In genomic region chr2:235088608-235089020, GRCh38 we compare ENCODE assay signal across 18 cellular contexts.
A peak's percentile ranks its signal among the peaks of the same experiment; 100 is the strongest.
DNase-seq lines count a peak whose midpoint lies in the region; ATAC-seq and TF ChIP-seq lines count a peak whose summit lies in the region.
"Had no signal": no experiment of that assay in that cellular context is flagged by ENCODE, and none has a peak within 500 bp of the region (broad histone marks: within the 10 kb centered on the region; RNA-seq: fewer than 3 reads in every experiment).

No MANE protein-coding gene starts in this region.

- no peak overlapping the region for H3K4me2 ChIP-seq in trophoblast cell (ENCODE audit: low read length)

- DNase-seq in NCI-H146 (lab: John Stamatoyannopoulos, UW) (peak; percentile 38), NCI-H146 treated with DMSO at 0.1 percent for 48 hours (lab: John Stamatoyannopoulos, UW; ENCODE audit: unreplicated experiment) (no peak), RPMI7951 (ENCODE audit: low read depth) (peak; percentile 42), right atrium auricular region (ENCODE audit: low spot score) (no peak), trophoblast cell (peak; percentile 15 to 72), sciatic nerve (ENCODE audit: low spot score) (no peak), T-helper 2 cell (no peak)
- DNase-seq: 8988T; activated CD8-positive, alpha-beta memory T cell treated with anti-CD3 and anti-CD28 coated beads, Interleukin-2, amount 50 U/mL, for 4 hours; activated naive CD4-positive, alpha-beta T cell treated with Interleukin-2 at 50 U/mL for 16 hours; effector memory CD4-positive, alpha-beta T cell; gastrocnemius medialis; immature natural killer cell; NCI-H1105; NCI-H524 treated with DMSO at 0.1 percent for 48 hours; Peyer's patch had no signal

- H3K18ac ChIP-seq in trophoblast cell (ENCODE audit: low read length): no peak overlapping the region

- no peak overlapping the region for H3K23ac ChIP-seq in trophoblast cell (ENCODE audit: low read length)

- no peak overlapping the region for H2BK5ac ChIP-seq in trophoblast cell (ENCODE audit: low read depth, low read length, poor library complexity)

- H3K27ac ChIP-seq in right atrium auricular region: peak overlapping the region; percentile 41 to 53
- H3K27ac ChIP-seq in trophoblast cell (ENCODE audit: low read depth, low read length): no peak overlapping the region
- H3K27ac ChIP-seq: gastrocnemius medialis, Peyer's patch had no signal

- H3K36me3 ChIP-seq in right atrium auricular region (no peaks in the 10 kb centered on the region), trophoblast cell (ENCODE audit: control insufficient read depth in 1 of 2, insufficient read depth in 2 of 2, low read length in 2 of 2) (no peaks in the 10 kb centered on the region)
- H3K36me3 ChIP-seq: gastrocnemius medialis, Peyer's patch had no signal

- H4K91ac ChIP-seq in trophoblast cell (ENCODE audit: low read depth, low read length): no peak overlapping the region

- no peak overlapping the region for H3K4ac ChIP-seq in trophoblast cell (ENCODE audit: low read depth, low read length)

- H4K12ac ChIP-seq in trophoblast cell (ENCODE audit: low read depth, low read length): no peak overlapping the region

- H3K14ac ChIP-seq in trophoblast cell (ENCODE audit: low read length): no peak overlapping the region

- H3K9ac ChIP-seq in trophoblast cell (ENCODE audit: low read length): no peak overlapping the region

- no peak overlapping the region for H4K8ac ChIP-seq in trophoblast cell (ENCODE audit: low read depth, low read length)

- H2AFZ ChIP-seq in trophoblast cell (ENCODE audit: insufficient read depth, low read length, poor library complexity): no peak overlapping the region

- ATAC-seq in sciatic nerve (no peak), HG02852 (IDR thresholded peaks at IDR 0.05; ENCODE audit: unreplicated experiment) (no peak)
- ATAC-seq: gastrocnemius medialis, HCT116 had no signal

- H2BK120ac ChIP-seq in trophoblast cell (ENCODE audit: insufficient read depth, low read length, poor library complexity): no peak overlapping the region

- H3K4me3 ChIP-seq in right atrium auricular region (peak overlapping the region in 1 of 2 donors; percentile 19), trophoblast cell (ENCODE audit: low read depth, low read length) (no peak overlapping the region)
- H3K4me3 ChIP-seq: gastrocnemius medialis, Peyer's patch had no signal

- no peaks in the 10 kb centered on the region for H3K9me3 ChIP-seq in right atrium auricular region
- H3K9me3 ChIP-seq in trophoblast cell (ENCODE audit: insufficient read depth, low read depth, low read length): no peaks in the 10 kb centered on the region
- H3K9me3 ChIP-seq: gastrocnemius medialis, Peyer's patch had no signal

- H3K27me3 ChIP-seq in right atrium auricular region: no peaks in the 10 kb centered on the region
- no peaks in the 10 kb centered on the region for H3K27me3 ChIP-seq in trophoblast cell (ENCODE audit: insufficient read depth, low read length)
- H3K27me3 ChIP-seq: gastrocnemius medialis, Peyer's patch had no signal

- H2AK5ac ChIP-seq in trophoblast cell (ENCODE audit: low read length): no peak overlapping the region

- TF ChIP-seq CTCF in right atrium auricular region (IDR thresholded peaks at IDR 0.05): no peak

- H3K79me2 ChIP-seq in trophoblast cell (ENCODE audit: control insufficient read depth, insufficient read depth, low read length, poor library complexity): no peaks in the 10 kb centered on the region

- H3K79me1 ChIP-seq in trophoblast cell (ENCODE audit: low read length): no peaks in the 10 kb centered on the region

- no peak overlapping the region for H2BK12ac ChIP-seq in trophoblast cell (ENCODE audit: low read length)

- H3K4me1 ChIP-seq in right atrium auricular region (peaks cover 0 to 32% of the 10 kb centered on the region in 2 donors), trophoblast cell (ENCODE audit: control insufficient read depth in 1 of 2, insufficient read depth in 2 of 2, low read length in 2 of 2) (no peaks in the 10 kb centered on the region)
- H3K4me1 ChIP-seq: gastrocnemius medialis had no signal

- no CpG with 5 or more reads among the region's 4 CpGs for WGBS in trophoblast cell (ENCODE audit: extremely low coverage, insufficient coverage, insufficient read length)

- intact Hi-C loops in sciatic nerve (cut with DNase I): no loop called here

Comparison
In these comparisons a context has a peak if more than half of its experiments do, and no peak if none do; other contexts are left out.
1. DNase-seq: peak in NCI-H146 (single experiment), RPMI7951 (single experiment) and trophoblast cell (2 of 2); none in NCI-H146 treated with DMSO at 0.1 percent for 48 hours (single experiment), right atrium auricular region (single experiment), sciatic nerve (single experiment) and T-helper 2 cell (0 of 5).